Comparison of ENCODE assay signal across 1 cellular context in genomic region chr6:32979720-32980487, GRCh38.
TF ChIP-seq lines count a peak whose summit lies in the region.

No MANE protein-coding gene starts in this region.

TF ChIP-seq in K562, 482 proteins besides CTCF, POLR2A, EP300 and RAD21 (continues in another document):
- TF ChIP-seq ZSCAN29 (IDR thresholded peaks at IDR 0.05): no peak
- TF ChIP-seq NKRF (IDR thresholded peaks at IDR 0.05; ENCODE audit: borderline replicate concordance): no peak
- TF ChIP-seq CXXC5 (CRISPR knock-in tag; IDR thresholded peaks at IDR 0.05): no peak
- no peak for TF ChIP-seq CBFA2T3 (IDR thresholded peaks at IDR 0.05)
- no peak for TF ChIP-seq CREB5 (CRISPR knock-in tag; IDR thresholded peaks at IDR 0.05)
- no peak for TF ChIP-seq ZFP1 (CRISPR knock-in tag; IDR thresholded peaks at IDR 0.05)
- TF ChIP-seq ZNF408 (CRISPR knock-in tag; IDR thresholded peaks at IDR 0.05; ENCODE audit: low read depth): no peak
- no peak for TF ChIP-seq TGIF2 (CRISPR knock-in tag; IDR thresholded peaks at IDR 0.05)
- no peak for TF ChIP-seq ZC3H8 (IDR thresholded peaks at IDR 0.05)
- TF ChIP-seq IRF9 (tag; IDR thresholded peaks at IDR 0.05): no peak
- TF ChIP-seq PCBP2 (IDR thresholded peaks at IDR 0.05; ENCODE audit: low read depth, low read length, poor library complexity, severe bottlenecking): no peak
- no peak for TF ChIP-seq HDAC2 (IDR thresholded peaks at IDR 0.05)
- no peak for TF ChIP-seq LEF1 (IDR thresholded peaks at IDR 0.05)
- TF ChIP-seq POLR2B (IDR thresholded peaks at IDR 0.05; ENCODE audit: low read depth, partially characterized antibody): peak; percentile 42
- TF ChIP-seq NFE2L1 (tag; IDR thresholded peaks at IDR 0.05; ENCODE audit: borderline replicate concordance, low read depth): no peak
- no peak for TF ChIP-seq NR2C2 (CRISPR knock-in tag; IDR thresholded peaks at IDR 0.05)
- TF ChIP-seq NR2C2 (tag; IDR thresholded peaks at IDR 0.05): no peak
- TF ChIP-seq NCOA2 (IDR thresholded peaks at IDR 0.05; ENCODE audit: partially characterized antibody in 2 of 2): no peak
- no peak for TF ChIP-seq CREB1 (IDR thresholded peaks at IDR 0.05)
- 0 out of 2 replicates have a peak, but pooled peaks have one; percentile 33 for TF ChIP-seq CREB1 (CRISPR knock-in tag; IDR thresholded peaks at IDR 0.05)
- TF ChIP-seq SAFB2 (IDR thresholded peaks at IDR 0.05; ENCODE audit: borderline replicate concordance, low read depth, low read length, severe bottlenecking): no peak
- TF ChIP-seq RUNX1 (IDR thresholded peaks at IDR 0.05; ENCODE audit: low read depth): no peak
- no peak for TF ChIP-seq GABPB1 (CRISPR knock-in tag; IDR thresholded peaks at IDR 0.05)
- TF ChIP-seq SUPT5H (IDR thresholded peaks at IDR 0.05): peak; percentile 54; the same call in 1 of the 2 replicates
- TF ChIP-seq RB1 (IDR thresholded peaks at IDR 0.05; ENCODE audit: low read depth): no peak
- TF ChIP-seq AFF4 (CRISPR knock-in tag; IDR thresholded peaks at IDR 0.05): peak; percentile 36; the same call in 1 of the 2 replicates
- no peak for TF ChIP-seq RBM15 (IDR thresholded peaks at IDR 0.05; ENCODE audit: insufficient read depth, low read length)
- no peak for TF ChIP-seq HNRNPH1 (optimal IDR thresholded peaks at IDR 0.05; ENCODE audit: low read depth, low read length)
- TF ChIP-seq KAT7 (CRISPR knock-in tag; IDR thresholded peaks at IDR 0.05; ENCODE audit: borderline replicate concordance): no peak
- TF ChIP-seq RFX1 (IDR thresholded peaks at IDR 0.05): no peak
- TF ChIP-seq JUND (IDR thresholded peaks at IDR 0.05; ENCODE audit: borderline replicate concordance, low read depth, low read length): no peak
- TF ChIP-seq JUND (tag; IDR thresholded peaks at IDR 0.05; ENCODE audit: borderline replicate concordance, low read depth, low read length): no peak
- TF ChIP-seq TRIM28 (IDR thresholded peaks at IDR 0.05): no peak
- TF ChIP-seq PHF20 (IDR thresholded peaks at IDR 0.05; ENCODE audit: partially characterized antibody): no peak
- no peak for TF ChIP-seq DDX20 (tag; IDR thresholded peaks at IDR 0.05; ENCODE audit: low read depth)
- no peak for TF ChIP-seq MTA2 (IDR thresholded peaks at IDR 0.05; ENCODE audit: low read depth)
- TF ChIP-seq ZNF695 (CRISPR knock-in tag; IDR thresholded peaks at IDR 0.05): no peak
- no peak for TF ChIP-seq RERE (CRISPR knock-in tag; IDR thresholded peaks at IDR 0.05; ENCODE audit: borderline replicate concordance)
- no peak for TF ChIP-seq XRCC5 (IDR thresholded peaks at IDR 0.05; ENCODE audit: low read depth, low read length)
- TF ChIP-seq FOXP4 (CRISPR knock-in tag; IDR thresholded peaks at IDR 0.05; ENCODE audit: borderline replicate concordance): no peak
- TF ChIP-seq RBM22 (IDR thresholded peaks at IDR 0.05; ENCODE audit: low read depth, low read length, poor library complexity, severe bottlenecking): peak; percentile 45
- no peak for TF ChIP-seq SRSF1 (IDR thresholded peaks at IDR 0.05; ENCODE audit: low read depth, low read length)
- TF ChIP-seq DACH1 (IDR thresholded peaks at IDR 0.05; ENCODE audit: partially characterized antibody): no peak
- no peak for TF ChIP-seq CAMTA2 (CRISPR knock-in tag; conservative IDR thresholded peaks at IDR 0.05)
- no peak for TF ChIP-seq THRB (CRISPR knock-in tag; conservative IDR thresholded peaks at IDR 0.05)
- TF ChIP-seq ESRRA (IDR thresholded peaks at IDR 0.05; ENCODE audit: borderline replicate concordance, low read depth): no peak
- TF ChIP-seq ZBED1 (IDR thresholded peaks at IDR 0.05): peak; percentile 56; the same call in 1 of the 2 replicates
- TF ChIP-seq CTCFL (IDR thresholded peaks at IDR 0.05; ENCODE audit: borderline replicate concordance, insufficient read depth, low read depth, low read length, poor library complexity, severe bottlenecking): no peak
- no peak for TF ChIP-seq NFIX (CRISPR knock-in tag; IDR thresholded peaks at IDR 0.05; ENCODE audit: low read depth)
- TF ChIP-seq RFX5 (IDR thresholded peaks at IDR 0.05; ENCODE audit: low read depth, low read length): no peak
- no peak for TF ChIP-seq ATF1 (CRISPR knock-in tag; IDR thresholded peaks at IDR 0.05)
- no peak for TF ChIP-seq ATF1 (tag; IDR thresholded peaks at IDR 0.05)
- TF ChIP-seq KAT2B (IDR thresholded peaks at IDR 0.05; ENCODE audit: low read depth, low read length): no peak
- peak; percentile 78 for TF ChIP-seq POLR2AphosphoS5 (IDR thresholded peaks at IDR 0.05; ENCODE audit: control insufficient read depth, insufficient read depth, low read depth, low read length)
